Comparison of ENCODE assay signal across 28 cellular contexts in genomic region chr6:23224540-23224939, GRCh38.
"Had no signal": no experiment of that assay in that cellular context is flagged by ENCODE, and none has a peak within 500 bp of the region (broad histone marks: within the 10 kb centered on the region; RNA-seq: fewer than 3 reads in every experiment).

No MANE protein-coding gene starts in this region.

- DNase-seq: Kasumi-1, MG63, MV-4-11, NCI-H1092, NCI-H1105, NCI-H1417 treated with DMSO at 0.1 percent for 48 hours, NCI-H1436 treated with DMSO at 0.1 percent for 48 hours, NCI-H1694 treated with DMSO at 0.1 percent for 48 hours, NCI-H187 treated with DMSO at 0.1 percent for 48 hours, NCI-H2029, NCI-H2081, NCI-H2171 treated with DMSO at 0.1 percent for 48 hours, NCI-H2227 treated with DMSO at 0.1 percent for 48 hours, NCI-H345, NCI-H446, NCI-H510A treated with DMSO at 0.1 percent for 48 hours, NCI-H524 treated with DMSO at 0.1 percent for 48 hours, NCI-H526 treated with DMSO at 0.1 percent for 48 hours, NCI-H774, OCI-M1, PC-3, Peyer's patch, Right ventricle myocardium superior, RPMI8226, SHP77 treated with DMSO at 0.1 percent for 48 hours, SK-N-SH, T-cell had no signal

- H3K9me3 ChIP-seq: MG63, Peyer's patch had no signal

- H3K36me3 ChIP-seq: MG63, Peyer's patch, SJSA1 had no signal

- H3K27ac Mint-ChIP-seq: T-cell had no signal

- H3K4me1 Mint-ChIP-seq: T-cell had no signal

- H3K36me3 Mint-ChIP-seq: T-cell had no signal

- H3K27ac ChIP-seq: Peyer's patch, SJSA1 had no signal

- H3K9ac ChIP-seq: SK-N-SH had no signal

- H3K4me1 ChIP-seq: Peyer's patch, SJSA1 had no signal

- ATAC-seq: PC-3, T-cell had no signal

- H3K4me2 ChIP-seq: SK-N-SH had no signal

- H3K27me3 Mint-ChIP-seq: T-cell had no signal

- H3K4me3 ChIP-seq: MG63, Peyer's patch, SJSA1 had no signal

- H3K27me3 ChIP-seq: MG63, Peyer's patch, SJSA1 had no signal

- H3K4me3 Mint-ChIP-seq: T-cell had no signal
